In genomic region chr1:83244832-83245231, GRCh38 we compare ENCODE assay signal across 8 cellular contexts.
DNase-seq lines count a peak whose midpoint lies in the region; ATAC-seq and TF ChIP-seq lines count a peak whose summit lies in the region.
"Not testable (repeated sequence)": the region's sequence is repeated elsewhere in the genome, so short reads cannot be mapped to it uniquely, and the experiment has no call there.

No MANE protein-coding gene starts in this region.

- CTCF ChIA-PET in PC-3 (lab: Charles Lee) = not testable (repeated sequence)

- intact Hi-C loops in PC-3 (cut with micrococcal nuclease); left lung (cut with DNase I): not testable (repeated sequence)

- BruUV-seq in PC-3 (replicated peaks; lab: Mats Ljungman, UMichigan) = not testable (repeated sequence)

- H3K27me3 ChIP-seq in H9 (ENCODE audit: insufficient read depth, low read length); MM.1S (replicated peaks; ENCODE audit: insufficient read depth, low read length); PC-3 (ENCODE audit: low read length); hepatocyte; left lung: not testable (repeated sequence)

- not testable (repeated sequence) for H3K9me3 ChIP-seq in H9 (ENCODE audit: control insufficient read depth, low read depth, low read length); MM.1S (replicated peaks; ENCODE audit: insufficient read depth, low read length); PC-3 (ENCODE audit: low read length); hepatocyte (ENCODE audit: low read depth); left lung

- H3K79me1 ChIP-seq in H9 (ENCODE audit: insufficient read depth, low read depth, low read length, poor library complexity, severe bottlenecking) = not testable (repeated sequence)

- not testable (repeated sequence) for ATAC-seq in PC-3
- ATAC-seq in left lung = peak; percentile 22

- H3K23me2 ChIP-seq in H9 (ENCODE audit: insufficient read length, low read depth, low read length, poor library complexity, severe bottlenecking) = not testable (repeated sequence)

- TF ChIP-seq CTCF in GM13977 (IDR thresholded peaks at IDR 0.05; ENCODE audit: extremely low read depth, insufficient read depth, missing control alignments) (peak; percentile 4), H9 (conservative IDR thresholded peaks at IDR 0.05) (peak; percentile 54)
- TF ChIP-seq CTCF in MM.1S (IDR thresholded peaks at IDR 0.05; ENCODE audit: low read length); PC-3 (conservative IDR thresholded peaks at IDR 0.05; ENCODE audit: low read depth, low read length); hepatocyte (IDR thresholded peaks at IDR 0.05; ENCODE audit: poor library complexity); left lung (IDR thresholded peaks at IDR 0.05): not testable (repeated sequence)

- not testable (repeated sequence) for H3K4ac ChIP-seq in H9 (ENCODE audit: low read depth, low read length)

- POLR2A ChIA-PET in PC-3 (lab: Charles Lee; ENCODE audit: unreplicated experiment) = not testable (repeated sequence)

- in situ Hi-C loops in Caki2 (cut with HindIII; ENCODE audit: low pct_unique_long_range_greater_than_20kb, low sequenced_read_pairs); GM13977 (cut with MboI; ENCODE audit: low pct_unique_long_range_greater_than_20kb, low sequenced_read_pairs, unreplicated experiment): not testable (repeated sequence)

- H3K36me3 ChIP-seq in MM.1S (replicated peaks; ENCODE audit: insufficient read depth, low read length); PC-3 (ENCODE audit: low read depth, low read length); hepatocyte (replicated peaks; ENCODE audit: insufficient read depth, low read depth); left lung: not testable (repeated sequence)

- DNase-seq in Caki2 (ENCODE audit: low read depth) (peak; percentile 3), H9 (peak; percentile 30), MM.1S (peak; percentile 9), PC-3 (peak; percentile 2), brain pericyte (ENCODE audit: low read depth, low spot score) (peak; percentile 0), hepatocyte (ENCODE audit: low spot score) (peak; percentile 3)
- not testable (repeated sequence) for DNase-seq in GM13977 (ENCODE audit: low spot score); left lung

- not testable (repeated sequence) for H2AK5ac ChIP-seq in H9 (ENCODE audit: insufficient read length, low read length)

- not testable (repeated sequence) for H3K9me3 Mint-ChIP-seq in H9

- not testable (repeated sequence) for H3K36me3 Mint-ChIP-seq in H9 (ENCODE audit: insufficient read depth in 1 of 3, low read depth in 3 of 3)

- not testable (repeated sequence) for H3K27ac Mint-ChIP-seq in H9

- H2BK20ac ChIP-seq in H9 (ENCODE audit: low read depth, low read length, poor library complexity, severe bottlenecking) = not testable (repeated sequence)

- H4K91ac ChIP-seq in H9 (ENCODE audit: insufficient read length, low read depth, low read length) = not testable (repeated sequence)

- not testable (repeated sequence) for H3K4me2 ChIP-seq in H9 (ENCODE audit: insufficient read depth, insufficient read length, low read length); MM.1S (ENCODE audit: low read depth, low read length); PC-3 (ENCODE audit: low read length); hepatocyte

- not testable (repeated sequence) for H2BK12ac ChIP-seq in H9 (ENCODE audit: insufficient read length, low read depth, low read length)

- H4K5ac ChIP-seq in H9 (ENCODE audit: insufficient read length, low read depth, low read length) = not testable (repeated sequence)

- H3K4me1 Mint-ChIP-seq in H9 = not testable (repeated sequence)

- H3K27ac ChIP-seq in H9 (ENCODE audit: insufficient read length, low read depth, low read length); MM.1S (ENCODE audit: low read length); PC-3 (ENCODE audit: low read length); hepatocyte; left lung: not testable (repeated sequence)

- H3K4me3 ChIP-seq in MM.1S (ENCODE audit: low read length); PC-3 (ENCODE audit: low read length); hepatocyte; left lung: not testable (repeated sequence)

- not testable (repeated sequence) for H3K14ac ChIP-seq in H9 (ENCODE audit: insufficient read depth, low read length)

- not testable (repeated sequence) for H3K79me2 ChIP-seq in H9 (ENCODE audit: insufficient read depth, low read length); MM.1S (ENCODE audit: low read length); PC-3 (ENCODE audit: low read length); hepatocyte

- H3K27me3 Mint-ChIP-seq in H9 (ENCODE audit: low read depth) = not testable (repeated sequence)

- H4K8ac ChIP-seq in H9 (replicated peaks; ENCODE audit: insufficient read length, low read depth, low read length) = not testable (repeated sequence)

- H2AFZ ChIP-seq in H9 (ENCODE audit: low read length); MM.1S (ENCODE audit: low read length); PC-3 (ENCODE audit: low read length); hepatocyte: not testable (repeated sequence)

- not testable (repeated sequence) for H3K9ac ChIP-seq in H9 (ENCODE audit: extremely low read depth, insufficient read length, low read length); MM.1S (ENCODE audit: low read length); PC-3 (ENCODE audit: low read length)

- H3K23ac ChIP-seq in H9 (ENCODE audit: insufficient read length, low read depth, low read length) = not testable (repeated sequence)

- H3K4me1 ChIP-seq in H9 (ENCODE audit: insufficient read depth, low read length); MM.1S (ENCODE audit: low read length); PC-3 (ENCODE audit: insufficient read depth, low read length); hepatocyte (ENCODE audit: insufficient read depth); left lung: not testable (repeated sequence)

- H3K56ac ChIP-seq in H9 (ENCODE audit: insufficient read length, low read depth, low read length) = not testable (repeated sequence)

- not testable (repeated sequence) for H2BK120ac ChIP-seq in H9 (ENCODE audit: low read depth, low read length, poor library complexity, severe bottlenecking)

- not testable (repeated sequence) for H2BK5ac ChIP-seq in H9 (ENCODE audit: insufficient read length, low read length)

- H3K4me3 Mint-ChIP-seq in H9 = not testable (repeated sequence)

- H3F3A ChIP-seq in MM.1S (ENCODE audit: insufficient read depth, low read length); PC-3 (ENCODE audit: low read length, unreplicated experiment): not testable (repeated sequence)

- not testable (repeated sequence) for H2BK15ac ChIP-seq in H9 (ENCODE audit: low read depth, low read length)

- not testable (repeated sequence) for H3K9me2 ChIP-seq in MM.1S (replicated peaks; ENCODE audit: insufficient read depth, low read length); PC-3 (replicated peaks; ENCODE audit: low read length); hepatocyte (replicated peaks; ENCODE audit: insufficient read depth)

- not testable (repeated sequence) for H4K20me1 ChIP-seq in H9 (ENCODE audit: control insufficient read depth, insufficient read depth, insufficient read length); MM.1S (ENCODE audit: insufficient read depth, low read length); PC-3 (ENCODE audit: low read length); hepatocyte (ENCODE audit: insufficient read depth, poor library complexity, severe bottlenecking)

- H3T11ph ChIP-seq in H9 (ENCODE audit: low read length) = not testable (repeated sequence)

- not testable (repeated sequence) for H3K18ac ChIP-seq in H9 (ENCODE audit: insufficient read length, low read depth, low read length)
